Comparison of ENCODE assay signal across 1 cellular context in the genomic region with DNA sequence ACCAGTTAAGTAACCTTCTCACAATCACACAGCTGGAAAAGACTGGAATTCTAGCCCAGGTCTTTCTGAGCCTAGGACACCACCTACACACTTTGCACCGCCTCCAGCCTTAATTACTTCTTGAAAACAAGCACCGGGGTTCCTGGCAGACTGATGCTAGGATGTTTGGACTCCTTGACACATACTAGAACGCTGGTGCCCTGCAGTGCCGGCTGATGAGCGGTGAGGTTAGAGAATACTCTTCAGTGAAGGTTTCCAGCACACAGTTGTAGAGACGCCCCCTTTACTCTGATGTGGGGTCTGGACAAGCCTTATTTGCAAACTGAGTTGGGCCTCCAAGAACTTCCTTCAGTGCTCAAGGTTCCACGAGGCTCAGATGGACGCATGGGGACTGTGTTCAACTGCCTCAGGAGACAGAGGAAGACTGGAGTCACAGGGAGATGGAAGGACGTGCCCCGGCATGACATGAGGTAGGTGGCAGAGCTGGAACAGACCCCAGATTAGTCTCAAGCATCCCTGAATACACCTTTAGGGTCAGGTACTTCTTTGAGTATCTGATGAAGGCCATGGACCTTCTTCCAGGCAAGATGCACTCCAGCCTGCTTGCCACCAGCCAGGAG.
TF ChIP-seq lines count a peak whose summit lies in the region.

No MANE protein-coding gene starts in this region.

TF ChIP-seq in HCT116, 20 proteins besides CTCF, POLR2A, EP300 and RAD21 (continued from another document):
- TF ChIP-seq REST (IDR thresholded peaks at IDR 0.05; ENCODE audit: low read depth) (no peak), POLR2AphosphoS5 (IDR thresholded peaks at IDR 0.05; ENCODE audit: low read depth, low read length) (no peak), CEBPB (IDR thresholded peaks at IDR 0.05; ENCODE audit: low read depth) (no peak)
